ENCODE assay signal across 10 cellular contexts in the genomic region with DNA sequence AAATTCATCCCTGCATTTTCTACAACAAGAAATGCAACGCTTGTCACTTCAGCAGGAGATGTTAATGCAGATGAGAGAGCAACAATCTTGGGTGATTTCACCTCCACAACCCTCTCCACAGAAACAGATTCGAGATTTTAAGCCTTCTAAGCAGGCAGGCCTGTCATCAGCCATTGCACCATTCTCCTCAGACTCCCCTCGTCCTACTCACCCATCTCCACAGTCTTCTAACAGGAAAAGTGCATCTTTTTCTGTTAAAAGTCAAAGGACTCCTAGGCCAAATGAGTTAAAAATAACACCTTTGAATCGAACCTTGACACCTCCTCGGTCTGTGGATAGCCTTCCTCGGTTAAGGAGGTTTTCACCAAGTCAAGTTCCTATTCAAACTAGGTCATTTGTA. TPM values are rescaled to one million over a fixed set of nuclear protein-coding genes. Genes with fewer than 3 reads are reported as not detected.
"Had no signal": no experiment of that assay in that cellular context is flagged by ENCODE, and none has a peak within 500 bp of the region (broad histone marks: within the 10 kb centered on the region; RNA-seq: fewer than 3 reads in every experiment).

No MANE protein-coding gene starts in this region.

- H3K4me2 ChIP-seq: GM23338, KMS-11 had no signal

- H3K4me3 Mint-ChIP-seq: GM23338, H9 had no signal

- H2AFZ ChIP-seq: GM23338 had no signal

- H3K9ac ChIP-seq: KMS-11 had no signal

- H3K27ac Mint-ChIP-seq: GM23338 had no signal

- FAIRE-seq: H1, H54, HTR-8/SVneo had no signal

- H3K27me3 Mint-ChIP-seq: IgD-negative memory B cell had no signal

- H3K27ac ChIP-seq: KMS-11 had no signal

- H3K9me3 Mint-ChIP-seq: GM23338, H9, IgD-negative memory B cell had no signal

- DNase-seq: H9, HCEC 1CT, KBM-7 had no signal

- ATAC-seq: GM23338 had no signal

- H3K4me3 ChIP-seq: GM23338 had no signal

RNA-seq across cellular contexts. Expression of gene GPR25, which starts 23.4 kb away (rescaled TPM):
- total RNA-seq: GM23338, H1, H9, HT-29 had no signal
- polyA plus RNA-seq: GM23338, H1 had no signal

RNA-seq across cellular contexts. Expression of gene INAVA, which starts 45.3 kb away (rescaled TPM):
- polyA plus RNA-seq: IgD-negative memory B cell had no signal
